1 cellular context compared by ENCODE assay signal in genomic region chr5:171409164-171410136, GRCh38.
TF ChIP-seq lines count a peak whose summit lies in the region.

No MANE protein-coding gene starts in this region.

TF ChIP-seq in IMR-90, 13 proteins besides CTCF, POLR2A, EP300 and RAD21:
- TF ChIP-seq USF2 (IDR thresholded peaks at IDR 0.05; ENCODE audit: low read depth, low read length) (no peak), SMC3 (IDR thresholded peaks at IDR 0.05; ENCODE audit: low read depth, low read length) (no peak), RFX5 (IDR thresholded peaks at IDR 0.05; ENCODE audit: low read depth, low read length) (no peak), ELK1 (IDR thresholded peaks at IDR 0.05; ENCODE audit: borderline replicate concordance, low read depth, low read length) (no peak), MAZ (IDR thresholded peaks at IDR 0.05; ENCODE audit: borderline replicate concordance, low read depth, low read length) (no peak), MXI1 (IDR thresholded peaks at IDR 0.05; ENCODE audit: borderline replicate concordance, low read depth, low read length) (no peak), FOS (IDR thresholded peaks at IDR 0.05; ENCODE audit: low read depth, low read length) (no peak), CHD1 (IDR thresholded peaks at IDR 0.05; ENCODE audit: low read depth, low read length) (no peak)
